Comparison of ENCODE assay signal across 18 cellular contexts in the genomic region with DNA sequence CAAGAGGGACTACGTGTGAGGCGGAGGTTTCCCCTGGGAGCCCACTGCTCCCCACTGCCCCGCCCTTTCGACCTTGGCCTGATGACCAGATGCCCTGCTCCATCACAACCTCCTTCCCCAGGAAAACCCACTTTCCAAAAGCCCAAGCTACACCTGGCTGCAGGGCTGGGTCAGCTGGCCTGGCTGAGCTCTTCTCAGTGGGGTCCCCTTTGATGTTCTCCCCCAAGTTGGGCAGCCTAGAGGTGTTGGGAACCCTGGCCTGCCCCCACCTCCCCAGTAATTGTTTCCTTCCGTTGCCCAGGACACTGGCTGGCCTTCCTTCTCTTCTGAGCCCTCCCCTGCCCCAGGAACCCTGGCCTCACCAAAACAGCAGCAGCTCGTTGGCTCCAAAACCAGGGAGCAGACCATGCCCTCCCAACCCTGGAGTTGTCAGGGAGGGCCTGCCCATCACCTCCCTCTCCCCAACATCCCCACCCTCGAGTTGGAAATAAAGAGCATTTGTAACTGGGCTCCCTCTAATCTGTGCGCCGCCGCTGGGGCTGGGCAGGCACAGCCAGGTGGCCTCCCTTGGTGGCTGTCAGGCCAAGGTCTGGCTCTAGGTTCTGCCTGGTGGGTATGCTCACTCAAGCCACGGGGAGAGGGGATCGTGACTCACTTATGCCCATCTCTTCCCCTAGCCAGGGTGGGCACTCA. TPM values are rescaled to one million over a fixed set of nuclear protein-coding genes. Genes with fewer than 3 reads are reported as not detected.
DNase-seq lines count a peak whose midpoint lies in the region; ATAC-seq and TF ChIP-seq lines count a peak whose summit lies in the region.
"Had no signal": no experiment of that assay in that cellular context is flagged by ENCODE, and none has a peak within 500 bp of the region (broad histone marks: within the 10 kb centered on the region; RNA-seq: fewer than 3 reads in every experiment).

No MANE protein-coding gene starts in this region.

- in situ Hi-C loops in KBM-7 (cut with MboI; ENCODE audit: low pct_unique_long_range_greater_than_20kb, low sequenced_read_pairs) = no loop called here

- H3K9me3 Mint-ChIP-seq in GM23338 (peaks cover 7% of the 10 kb centered on the region; the same call in 2 of the 3 replicates), WTC11 (no peaks in the 10 kb centered on the region)
- H3K9me3 Mint-ChIP-seq: IgD-negative memory B cell had no signal

- ATAC-seq in GM23338 (no peak; the same call in 2 of the 3 replicates), WTC11 (no peak), GM21576 (IDR thresholded peaks at IDR 0.05; ENCODE audit: unreplicated experiment) (no peak)

- H3K4me3 ChIP-seq in GM23338 = peak overlapping the region; percentile 68
- H3K4me3 ChIP-seq in iPS-18c (ENCODE audit: insufficient read depth, low read depth, low read length) = peak overlapping the region; percentile 20; the same call in 1 of the 2 replicates

- peak overlapping the region; percentile 45; the same call in 1 of the 2 replicates for H3K27ac ChIP-seq in GM23338 (ENCODE audit: low read depth)
- H3K27ac ChIP-seq: C4-2B, RWPE1 had no signal

- H3K27me3 Mint-ChIP-seq in GM23338 (ENCODE audit: insufficient read depth, low read depth, poor library complexity) (peaks cover 53% of the 10 kb centered on the region), WTC11 (ENCODE audit: low read depth) (peaks cover 3% of the 10 kb centered on the region; the same call in 1 of the 2 replicates)

- no peak for TF ChIP-seq CTCF in GM23338 (conservative IDR thresholded peaks at IDR 0.05; ENCODE audit: low read depth in 2 of 2)
- no peak for TF ChIP-seq CTCF in WTC11 (IDR thresholded peaks at IDR 0.05)

- no peak overlapping the region; the same call in 1 of the 2 replicates for H3K27ac Mint-ChIP-seq in GM23338
- peak overlapping the region; percentile 86 for H3K27ac Mint-ChIP-seq in WTC11
- H3K27ac Mint-ChIP-seq: IgD-negative memory B cell had no signal

- peak; percentile 54 for DNase-seq in GM23338 (ENCODE audit: low spot score)
- DNase-seq in WTC11 (ENCODE audit: low spot score) = no peak
- DNase-seq in NCI-H187 treated with DMSO at 0.1 percent for 48 hours (lab: John Stamatoyannopoulos, UW) = no peak
- no peak for DNase-seq in KBM-7
- DNase-seq: NCI-H1105; NCI-H187; NCI-H345; NCI-H526; NK-92 treated with Interleukin-12 subunit alpha and Interleukin-12 subunit beta, amount 100 ng/mL, for 24 hours had no signal

- H3K9me3 ChIP-seq in iPS-18c (ENCODE audit: control insufficient read depth, insufficient read depth, low read length) = no peaks in the 10 kb centered on the region

- H3K36me3 Mint-ChIP-seq in GM23338 (ENCODE audit: low read depth) = peaks cover 34% of the 10 kb centered on the region
- peaks cover 21% of the 10 kb centered on the region for H3K36me3 Mint-ChIP-seq in WTC11
- H3K36me3 Mint-ChIP-seq: IgD-negative memory B cell had no signal

- no peaks in the 10 kb centered on the region for H3K36me3 ChIP-seq in GM23338 (ENCODE audit: insufficient read depth)

- peaks cover 11% of the 10 kb centered on the region for H3K27me3 ChIP-seq in GM23338 (ENCODE audit: insufficient read depth)

- H3K9me2 ChIP-seq in GM23338 (ENCODE audit: insufficient read depth) = no peaks in the 10 kb centered on the region

- H3K4me3 Mint-ChIP-seq in GM23338 (peak overlapping the region; percentile 95), WTC11 (peak overlapping the region; percentile 93)

- POLR2A ChIA-PET in WTC11 (lab: Charles Lee) = interaction anchor here (0.6 to 17.1 kb wide), 4 partner anchors 8 to 37 kb away, joined by 3 to 502 read pairs (median 7); a partner anchor contains a TSS

- peaks cover 55% of the 10 kb centered on the region for H3F3A ChIP-seq in GM23338 (replicated peaks; ENCODE audit: low read depth)

- H2AFZ ChIP-seq in GM23338 = no peak overlapping the region

- CTCF ChIA-PET in WTC11 (lab: Charles Lee) = interaction anchor here (0.7 to 3.0 kb wide), 11 partner anchors 9 to 115 kb away, joined by 3 to 35 read pairs (median 5); a partner anchor contains a TSS

- H3K4me2 ChIP-seq in GM23338 = peak overlapping the region; percentile 88

- peaks cover 25% of the 10 kb centered on the region for H4K20me1 ChIP-seq in GM23338 (replicated peaks; ENCODE audit: insufficient read depth)

- peaks cover 57% of the 10 kb centered on the region for H3K4me1 Mint-ChIP-seq in GM23338
- peaks cover 68% of the 10 kb centered on the region for H3K4me1 Mint-ChIP-seq in WTC11

- H3K79me2 ChIP-seq in GM23338 (replicated peaks; ENCODE audit: insufficient read depth) = peaks cover 24% of the 10 kb centered on the region

- H3K4me1 ChIP-seq in GM23338 (ENCODE audit: insufficient read depth) = peaks cover 74% of the 10 kb centered on the region

TF ChIP-seq in GM23338, 12 proteins besides CTCF, POLR2A, EP300 and RAD21:
- TF ChIP-seq POLR2AphosphoS5 (IDR thresholded peaks at IDR 0.05; ENCODE audit: low read depth) = peak; percentile 54
- no peak for TF ChIP-seq EZH2 (IDR thresholded peaks at IDR 0.05; ENCODE audit: low read depth, unreplicated experiment)
- no peak for TF ChIP-seq EZH2phosphoT487 (IDR thresholded peaks at IDR 0.05; ENCODE audit: unreplicated experiment)

TF ChIP-seq in WTC11, 78 proteins besides CTCF, POLR2A, EP300 and RAD21 (continues in another document):
- 0 out of 2 replicates have a peak, but pooled peaks have one; percentile 22 for TF ChIP-seq TEAD4 (CRISPR knock-in tag; IDR thresholded peaks at IDR 0.05)
- TF ChIP-seq, protein P1, sequence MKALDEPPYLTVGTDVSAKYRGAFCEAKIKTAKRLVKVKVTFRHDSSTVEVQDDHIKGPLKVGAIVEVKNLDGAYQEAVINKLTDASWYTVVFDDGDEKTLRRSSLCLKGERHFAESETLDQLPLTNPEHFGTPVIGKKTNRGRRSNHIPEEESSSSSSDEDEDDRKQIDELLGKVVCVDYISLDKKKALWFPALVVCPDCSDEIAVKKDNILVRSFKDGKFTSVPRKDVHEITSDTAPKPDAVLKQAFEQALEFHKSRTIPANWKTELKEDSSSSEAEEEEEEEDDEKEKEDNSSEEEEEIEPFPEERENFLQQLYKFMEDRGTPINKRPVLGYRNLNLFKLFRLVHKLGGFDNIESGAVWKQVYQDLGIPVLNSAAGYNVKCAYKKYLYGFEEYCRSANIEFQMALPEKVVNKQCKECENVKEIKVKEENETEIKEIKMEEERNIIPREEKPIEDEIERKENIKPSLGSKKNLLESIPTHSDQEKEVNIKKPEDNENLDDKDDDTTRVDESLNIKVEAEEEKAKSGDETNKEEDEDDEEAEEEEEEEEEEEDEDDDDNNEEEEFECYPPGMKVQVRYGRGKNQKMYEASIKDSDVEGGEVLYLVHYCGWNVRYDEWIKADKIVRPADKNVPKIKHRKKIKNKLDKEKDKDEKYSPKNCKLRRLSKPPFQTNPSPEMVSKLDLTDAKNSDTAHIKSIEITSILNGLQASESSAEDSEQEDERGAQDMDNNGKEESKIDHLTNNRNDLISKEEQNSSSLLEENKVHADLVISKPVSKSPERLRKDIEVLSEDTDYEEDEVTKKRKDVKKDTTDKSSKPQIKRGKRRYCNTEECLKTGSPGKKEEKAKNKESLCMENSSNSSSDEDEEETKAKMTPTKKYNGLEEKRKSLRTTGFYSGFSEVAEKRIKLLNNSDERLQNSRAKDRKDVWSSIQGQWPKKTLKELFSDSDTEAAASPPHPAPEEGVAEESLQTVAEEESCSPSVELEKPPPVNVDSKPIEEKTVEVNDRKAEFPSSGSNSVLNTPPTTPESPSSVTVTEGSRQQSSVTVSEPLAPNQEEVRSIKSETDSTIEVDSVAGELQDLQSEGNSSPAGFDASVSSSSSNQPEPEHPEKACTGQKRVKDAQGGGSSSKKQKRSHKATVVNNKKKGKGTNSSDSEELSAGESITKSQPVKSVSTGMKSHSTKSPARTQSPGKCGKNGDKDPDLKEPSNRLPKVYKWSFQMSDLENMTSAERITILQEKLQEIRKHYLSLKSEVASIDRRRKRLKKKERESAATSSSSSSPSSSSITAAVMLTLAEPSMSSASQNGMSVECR (CRISPR knock-in tag; IDR thresholded peaks at IDR 0.05; ENCODE audit: borderline replicate concordance) = 0 out of 2 replicates have a peak, but pooled peaks have one; percentile 23
- TF ChIP-seq, protein P2, sequence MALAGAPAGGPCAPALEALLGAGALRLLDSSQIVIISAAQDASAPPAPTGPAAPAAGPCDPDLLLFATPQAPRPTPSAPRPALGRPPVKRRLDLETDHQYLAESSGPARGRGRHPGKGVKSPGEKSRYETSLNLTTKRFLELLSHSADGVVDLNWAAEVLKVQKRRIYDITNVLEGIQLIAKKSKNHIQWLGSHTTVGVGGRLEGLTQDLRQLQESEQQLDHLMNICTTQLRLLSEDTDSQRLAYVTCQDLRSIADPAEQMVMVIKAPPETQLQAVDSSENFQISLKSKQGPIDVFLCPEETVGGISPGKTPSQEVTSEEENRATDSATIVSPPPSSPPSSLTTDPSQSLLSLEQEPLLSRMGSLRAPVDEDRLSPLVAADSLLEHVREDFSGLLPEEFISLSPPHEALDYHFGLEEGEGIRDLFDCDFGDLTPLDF (CRISPR knock-in tag; IDR thresholded peaks at IDR 0.05) = no peak

RNA-seq across cellular contexts. Expression of a gene that starts 1.4 kb away (rescaled TPM):
- 1.0 and 3.0 TPM in 2 replicates for total RNA-seq in GM23338 (2014; rRNA removed; shearing (Covaris generic))
- 1.3 and 1.8 TPM in 2 replicates for polyA plus RNA-seq in GM23338 (2016; fragmentation: Nextera tagmentation; extraction: Ambion mirVana)
- 0.87 to 1.1 TPM (median 0.92 TPM) in 3 replicates for total RNA-seq in WTC11 (2021)
- total RNA-seq: A673, Daoy, LHCN-M2 had no signal
- polyA plus RNA-seq: IgD-negative memory B cell had no signal

RNA-seq across cellular contexts. Expression of a gene that starts 3.8 kb away (rescaled TPM):
- total RNA-seq in GM23338 (2014; rRNA removed; shearing (Covaris generic)) = 961 and 1,028 TPM in 2 replicates
- 537 and 551 TPM in 2 replicates for polyA plus RNA-seq in GM23338 (2016; fragmentation: Nextera tagmentation; extraction: Ambion mirVana)
- 746 to 778 TPM (median 775 TPM) in 3 replicates for total RNA-seq in WTC11 (2021)
- total RNA-seq: Daoy, HT-29 had no signal
- polyA plus RNA-seq: IgD-negative memory B cell had no signal

RNA-seq across cellular contexts. Expression of a gene that starts 6.0 kb away (rescaled TPM):
- total RNA-seq in GM23338 (2014; rRNA removed; shearing (Covaris generic)) = 78.0 and 100.0 TPM in 2 replicates
- 152 and 155 TPM in 2 replicates for polyA plus RNA-seq in GM23338 (2016; fragmentation: Nextera tagmentation; extraction: Ambion mirVana)
- 78.9 to 87.0 TPM (median 79.5 TPM) in 3 replicates for total RNA-seq in WTC11 (2021)

RNA-seq across cellular contexts. Expression of a gene that starts 9.6 kb away (rescaled TPM):
- 17.5 and 30.2 TPM in 2 replicates for total RNA-seq in GM23338 (2014; rRNA removed; shearing (Covaris generic))
- 192 and 211 TPM in 2 replicates for polyA plus RNA-seq in GM23338 (2016; fragmentation: Nextera tagmentation; extraction: Ambion mirVana)
- total RNA-seq in WTC11 (2021) = 76.0 to 84.0 TPM (median 83.2 TPM) in 3 replicates

RNA-seq across cellular contexts. Expression of a gene that starts 9.7 kb away (rescaled TPM):
- 71.4 and 86.6 TPM in 2 replicates for total RNA-seq in GM23338 (2014; rRNA removed; shearing (Covaris generic))
- 90.6 and 96.1 TPM in 2 replicates for polyA plus RNA-seq in GM23338 (2016; fragmentation: Nextera tagmentation; extraction: Ambion mirVana)
- total RNA-seq in WTC11 (2021) = 76.5 to 94.2 TPM (median 88.7 TPM) in 3 replicates
